Comparison of ENCODE assay signal across 1 cellular context in genomic region chr10:22615101-22615500, GRCh38.
TF ChIP-seq lines count a peak whose summit lies in the region.

No MANE protein-coding gene starts in this region.

TF ChIP-seq in K562, 482 proteins besides CTCF, POLR2A, EP300 and RAD21:
- TF ChIP-seq CHD7 (IDR thresholded peaks at IDR 0.05; ENCODE audit: low read depth, low read length) = no peak
- TF ChIP-seq NFXL1 (CRISPR knock-in tag; IDR thresholded peaks at IDR 0.05) = no peak
- no peak for TF ChIP-seq SMARCC2 (IDR thresholded peaks at IDR 0.05; ENCODE audit: low read depth)
- TF ChIP-seq CHCHD3 (CRISPR knock-in tag; IDR thresholded peaks at IDR 0.05) = no peak
- TF ChIP-seq HNRNPUL1 (IDR thresholded peaks at IDR 0.05; ENCODE audit: low read length) = no peak
- TF ChIP-seq E4F1 (CRISPR knock-in tag; IDR thresholded peaks at IDR 0.05; ENCODE audit: borderline replicate concordance) = no peak
- TF ChIP-seq ZNF133 (CRISPR knock-in tag; IDR thresholded peaks at IDR 0.05) = no peak
- no peak for TF ChIP-seq ELF1 (tag; IDR thresholded peaks at IDR 0.05)
- TF ChIP-seq ZNF165 (CRISPR knock-in tag; IDR thresholded peaks at IDR 0.05; ENCODE audit: borderline replicate concordance) = no peak
- TF ChIP-seq MBD2 (IDR thresholded peaks at IDR 0.05; ENCODE audit: borderline replicate concordance, low read depth) = no peak
- no peak for TF ChIP-seq HMG20B (CRISPR knock-in tag; IDR thresholded peaks at IDR 0.05)
- TF ChIP-seq ZNF77 (CRISPR knock-in tag; IDR thresholded peaks at IDR 0.05) = no peak
- TF ChIP-seq ZNF668 (CRISPR knock-in tag; IDR thresholded peaks at IDR 0.05) = no peak
TF ChIP-seq in K562: peak in this region for 0.
